ENCODE assay signal across 12 cellular contexts in genomic region chr19:36574762-36575161, GRCh38. TPM values are rescaled to one million over a fixed set of nuclear protein-coding genes. Genes with fewer than 3 reads are reported as not detected.
A peak's percentile ranks its signal among the peaks of the same experiment; 100 is the strongest.
DNase-seq lines count a peak whose midpoint lies in the region; ATAC-seq and TF ChIP-seq lines count a peak whose summit lies in the region.
"Had no signal": no experiment of that assay in that cellular context is flagged by ENCODE, and none has a peak within 500 bp of the region (broad histone marks: within the 10 kb centered on the region; RNA-seq: fewer than 3 reads in every experiment).

No MANE protein-coding gene starts in this region.

- H3K27ac ChIP-seq in VCaP (peak overlapping the region; percentile 92), rectal smooth muscle tissue (ENCODE audit: low read depth, low read length) (no peak overlapping the region), MM.1S (ENCODE audit: low read length) (no peak overlapping the region), upper lobe of right lung (no peak overlapping the region)

- H3K4me3 Mint-ChIP-seq in T-helper 1 cell treated with Interleukin-12 subunit alpha and Interleukin-12 subunit beta and Interleukin-4 antibody, amounts not matched to agents 30 μg/mL and 1 μg/mL, for 36 hours: peak overlapping the region; percentile 52

- no peak overlapping the region for H2AFZ ChIP-seq in MM.1S (ENCODE audit: low read length)

- H3K27me3 Mint-ChIP-seq in T-helper 1 cell treated with Interleukin-12 subunit alpha and Interleukin-12 subunit beta and Interleukin-4 antibody, amounts not matched to agents 30 μg/mL and 1 μg/mL, for 36 hours (ENCODE audit: low read depth): no peaks in the 10 kb centered on the region

- no peaks in the 10 kb centered on the region for H3K9me2 ChIP-seq in MM.1S (replicated peaks; ENCODE audit: insufficient read depth, low read length)

- ATAC-seq in upper lobe of right lung: no peak
- ATAC-seq: left lobe of liver had no signal

- H3K79me2 ChIP-seq in MM.1S (ENCODE audit: low read length): no peaks in the 10 kb centered on the region

- peaks cover 71% of the 10 kb centered on the region for H3K36me3 Mint-ChIP-seq in T-helper 1 cell treated with Interleukin-12 subunit alpha and Interleukin-12 subunit beta and Interleukin-4 antibody, amounts not matched to agents 30 μg/mL and 1 μg/mL, for 36 hours (ENCODE audit: low read depth)

- H3K27ac Mint-ChIP-seq in T-helper 1 cell treated with Interleukin-12 subunit alpha and Interleukin-12 subunit beta and Interleukin-4 antibody, amounts not matched to agents 30 μg/mL and 1 μg/mL, for 36 hours: peak overlapping the region; percentile 43

- in situ Hi-C loops in GM13977 (cut with MboI; ENCODE audit: low pct_unique_long_range_greater_than_20kb, low sequenced_read_pairs, unreplicated experiment): no loop called here

- no peak for DNase-seq in T-helper 1 cell
- no peak for DNase-seq in epithelial cell of proximal tubule (ENCODE audit: low read depth)
- no peak for DNase-seq in GM13977 (ENCODE audit: low spot score)
- DNase-seq in MM.1S: no peak
- no peak for DNase-seq in upper lobe of right lung
- DNase-seq: central memory CD4-positive, alpha-beta T cell; NCI-H2107; stimulated activated CD4-positive, alpha-beta T cell treated with anti-CD3 and anti-CD28 coated beads, Interleukin-4, amount 100 ng/mL, for 4 hours had no signal

- H3K36me3 ChIP-seq in rectal smooth muscle tissue (ENCODE audit: control insufficient read depth, insufficient read depth, low read length): peaks cover 20% of the 10 kb centered on the region
- no peaks in the 10 kb centered on the region for H3K36me3 ChIP-seq in MM.1S (replicated peaks; ENCODE audit: insufficient read depth, low read length)
- peaks cover 21% of the 10 kb centered on the region for H3K36me3 ChIP-seq in upper lobe of right lung

- H3K9me3 ChIP-seq in MM.1S (replicated peaks; ENCODE audit: insufficient read depth, low read length): no peaks in the 10 kb centered on the region
- no peaks in the 10 kb centered on the region for H3K9me3 ChIP-seq in upper lobe of right lung

- no peaks in the 10 kb centered on the region for H4K20me1 ChIP-seq in MM.1S (ENCODE audit: insufficient read depth, low read length)

- H3K4me1 ChIP-seq in rectal smooth muscle tissue (ENCODE audit: control insufficient read depth, insufficient read depth, low read length) (peaks cover 3% of the 10 kb centered on the region), MM.1S (ENCODE audit: low read length) (no peaks in the 10 kb centered on the region), upper lobe of right lung (peaks cover 19% of the 10 kb centered on the region)

- H3K4me2 ChIP-seq in MM.1S (ENCODE audit: low read depth, low read length): no peak overlapping the region

- H3K9ac ChIP-seq in rectal smooth muscle tissue (ENCODE audit: low read length): no peak overlapping the region
- H3K9ac ChIP-seq in MM.1S (ENCODE audit: low read length): no peak overlapping the region

- TF ChIP-seq CTCF in VCaP (conservative IDR thresholded peaks at IDR 0.05): no peak
- no peak for TF ChIP-seq CTCF in epithelial cell of proximal tubule (conservative IDR thresholded peaks at IDR 0.05; ENCODE audit: low read depth, low read length)
- TF ChIP-seq CTCF in GM13977 (IDR thresholded peaks at IDR 0.05; ENCODE audit: extremely low read depth, insufficient read depth, missing control alignments): no peak
- no peak for TF ChIP-seq CTCF in MM.1S (IDR thresholded peaks at IDR 0.05; ENCODE audit: low read length)
- TF ChIP-seq CTCF in upper lobe of right lung (IDR thresholded peaks at IDR 0.05): no peak

- peaks cover 34% of the 10 kb centered on the region for H3K9me3 Mint-ChIP-seq in T-helper 1 cell treated with Interleukin-12 subunit alpha and Interleukin-12 subunit beta and Interleukin-4 antibody, amounts not matched to agents 30 μg/mL and 1 μg/mL, for 36 hours

- peaks cover 24% of the 10 kb centered on the region for H3K4me1 Mint-ChIP-seq in T-helper 1 cell treated with Interleukin-12 subunit alpha and Interleukin-12 subunit beta and Interleukin-4 antibody, amounts not matched to agents 30 μg/mL and 1 μg/mL, for 36 hours (ENCODE audit: low read depth)

- H3K4me3 ChIP-seq in epithelial cell of proximal tubule (ENCODE audit: low read depth, low read length) (peak overlapping the region; percentile 86), rectal smooth muscle tissue (ENCODE audit: low read length) (peak overlapping the region; percentile 97), MM.1S (ENCODE audit: low read length) (no peak overlapping the region), upper lobe of right lung (no peak overlapping the region)

- intact Hi-C loops in upper lobe of right lung (cut with DNase I): no loop called here

- no peaks in the 10 kb centered on the region for H3K27me3 ChIP-seq in rectal smooth muscle tissue (ENCODE audit: control insufficient read depth, insufficient read depth, low read length)
- H3K27me3 ChIP-seq in MM.1S (replicated peaks; ENCODE audit: insufficient read depth, low read length): no peaks in the 10 kb centered on the region
- H3K27me3 ChIP-seq in upper lobe of right lung: no peaks in the 10 kb centered on the region

- no peaks in the 10 kb centered on the region for H3F3A ChIP-seq in MM.1S (ENCODE audit: insufficient read depth, low read length)

RNA-seq across cellular contexts. Expression of gene ZNF529, which starts 1.7 kb away (rescaled TPM):
- 4.4 and 5.9 TPM in 2 replicates for total RNA-seq in epithelial cell of proximal tubule
- total RNA-seq in upper lobe of right lung: 8.4 TPM

RNA-seq across cellular contexts. Expression of gene ZNF382, which starts 30.4 kb away (rescaled TPM):
- total RNA-seq in epithelial cell of proximal tubule: 3.9 and 8.6 TPM in 2 replicates
- 4.9 TPM for total RNA-seq in upper lobe of right lung

RNA-seq across cellular contexts. Expression of gene ZNF260, which starts 46.7 kb away (rescaled TPM):
- 13.0 and 15.8 TPM in 2 replicates for total RNA-seq in epithelial cell of proximal tubule
- total RNA-seq in upper lobe of right lung: 10.5 TPM

Comparison
In these comparisons a context has a peak if more than half of its experiments do, and no peak if none do; other contexts are left out.
1. H3K4me3 ChIP-seq: peak in epithelial cell of proximal tubule (single experiment) and rectal smooth muscle tissue (single experiment); none in MM.1S (single experiment) and upper lobe of right lung (single experiment).